In genomic region chrX:102651242-102651967, GRCh38 we compare ENCODE assay signal across 8 cellular contexts. TPM values are rescaled to one million over a fixed set of nuclear protein-coding genes. Genes with fewer than 3 reads are reported as not detected.
DNase-seq lines count a peak whose midpoint lies in the region; ATAC-seq, FAIRE-seq and TF ChIP-seq lines count a peak whose summit lies in the region.

Gene GPRASP1, plus strand, starts transcription at chrX:102651483. Its CDS starts 2,431 bp downstream, at chrX:102653914.

- H4K20me1 ChIP-seq in GM12878 (ENCODE audit: control insufficient read depth, insufficient read depth): no peaks in the 10 kb centered on the region

- POLR2A ChIA-PET in GM12878 (lab: Charles Lee): no interaction called here

- no peaks in the 10 kb centered on the region for H3K79me2 ChIP-seq in GM12878 (ENCODE audit: control insufficient read depth, insufficient read depth, low read length)

- SMC1A ChIA-PET in GM12878 (lab: Charles Lee; ENCODE audit: uncharacterized antibody, unreplicated experiment): no interaction called here

- no TSS peak for BruUV-seq in GM12878 (replicated peaks; lab: Mats Ljungman, UMichigan)

- CTCF ChIA-PET in GM12878 (lab: Yijun Ruan, JAX): no interaction called here

- peak within 1 kb of the TSS; percentile 42; the same call in 1 of the 2 replicates for H3K4me2 ChIP-seq in GM12878 (ENCODE audit: control insufficient read depth, insufficient read depth)

- ATAC-seq in GM12878 (peak; percentile 69), gastrocnemius medialis (peak; percentile 58 to 62), GM19397 (IDR thresholded peaks at IDR 0.05; ENCODE audit: unreplicated experiment) (no peak), HG03135 (IDR thresholded peaks at IDR 0.05; ENCODE audit: unreplicated experiment) (no peak)

- FAIRE-seq in GM12878 (lab: Jason Lieb, UNC): no peak

- H3K4me3 ChIP-seq in GM12878 (peak within 1 kb of the TSS; percentile 22; the same call in 1 of the 2 replicates), iPS-15b (ENCODE audit: low read depth, low read length) (peak within 1 kb of the TSS; percentile 59), gastrocnemius medialis (peak within 1 kb of the TSS; percentile 61 to 76 (median 70))

- no peak for TF ChIP-seq EP300 in GM12878 (IDR thresholded peaks at IDR 0.05; ENCODE audit: borderline replicate concordance in 1 of 2, control insufficient read depth in 1 of 2, low read depth in 2 of 2, low read length in 2 of 2)

- RAD21 ChIA-PET in GM12878 (lab: Charles Lee; ENCODE audit: unreplicated experiment): no interaction called here

- DNase-seq in NCI-H345 (lab: John Stamatoyannopoulos, UW): peak; percentile 74
- DNase-seq in NCI-H345 treated with DMSO at 0.1 percent for 48 hours (lab: John Stamatoyannopoulos, UW; ENCODE audit: unreplicated experiment): no peak
- DNase-seq in T-helper 2 cell: peak in 4 of 5 experiments; percentile 32 to 64 (median 50)
- DNase-seq in GM12878 (ENCODE audit: low read depth, low spot score): no peak
- DNase-seq in gastrocnemius medialis: peak; percentile 15 to 30

- H3K4me1 ChIP-seq in GM12878 (ENCODE audit: control insufficient read depth, insufficient read depth, low read length): no peaks in the 10 kb centered on the region
- H3K4me1 ChIP-seq in iPS-15b (ENCODE audit: control insufficient read depth, insufficient read depth, low read length): no peaks in the 10 kb centered on the region
- no peaks in the 10 kb centered on the region for H3K4me1 ChIP-seq in gastrocnemius medialis

- no peak for TF ChIP-seq CTCF in GM12878 (IDR thresholded peaks at IDR 0.05 in 2 of 3, conservative IDR thresholded peaks at IDR 0.05 in 1 of 3; ENCODE audit: control insufficient read depth in 2 of 3, extremely low read depth in 1 of 3, insufficient read depth in 1 of 3, low read depth in 3 of 3, low read length in 3 of 3)
- no peak for TF ChIP-seq CTCF in gastrocnemius medialis (IDR thresholded peaks at IDR 0.05 in 4 of 5, conservative IDR thresholded peaks at IDR 0.05 in 1 of 5)

- TF ChIP-seq RAD21 in GM12878 (IDR thresholded peaks at IDR 0.05; ENCODE audit: insufficient read depth, low read depth, low read length): no peak

- intact Hi-C loops in GM12878 (cut with micrococcal nuclease; ENCODE audit: unreplicated experiment) (no loop called here), gastrocnemius medialis (cut with DNase I; ENCODE audit: low total_unique reads) (loop anchor here (2.0 to 5.0 kb wide), 2 partner anchors 53 to 66 kb away; partner anchors contain the start of gene ARMCX5)

- H3K27me3 ChIP-seq in GM12878 (replicated peaks in 1 of 2; ENCODE audit: control insufficient read depth in 2 of 2, insufficient read depth in 2 of 2, low read length in 1 of 2) (no peaks in the 10 kb centered on the region), iPS-15b (ENCODE audit: control insufficient read depth, insufficient read depth, low read length) (peaks cover 8% of the 10 kb centered on the region), gastrocnemius medialis (no peaks in the 10 kb centered on the region)

- in situ Hi-C loops in GM12878 (cut with MboI) (no loop called here), gastrocnemius medialis (cut with MboI; ENCODE audit: low sequenced_read_pairs in 4 of 4) (no loop called here)

- WGBS in GM12878 (ENCODE audit: insufficient coverage, insufficient replicate concordance, low lambda C conversion rate, missing lambda C conversion rate): 34% methylated on average over 50 of the region's 58 CpGs

- no peaks in the 10 kb centered on the region for H3K9me3 ChIP-seq in GM12878 (replicated peaks; ENCODE audit: control insufficient read depth, insufficient read depth, low read length)
- no peaks in the 10 kb centered on the region for H3K9me3 ChIP-seq in iPS-15b (ENCODE audit: control insufficient read depth, insufficient read depth, low read length)
- H3K9me3 ChIP-seq in gastrocnemius medialis: no peaks in the 10 kb centered on the region

- H3K9ac ChIP-seq in GM12878 (ENCODE audit: control insufficient read depth, insufficient read depth, low read length) (no peak within 1 kb of the TSS), iPS-15b (ENCODE audit: low read depth, low read length) (no peak within 1 kb of the TSS)

- peak within 1 kb of the TSS; percentile 23; the same call in 1 of the 2 replicates for H2AFZ ChIP-seq in GM12878 (ENCODE audit: control insufficient read depth, low read depth, low read length)

- no peaks in the 10 kb centered on the region for H3K36me3 ChIP-seq in GM12878 (ENCODE audit: control insufficient read depth in 2 of 2, insufficient read depth in 2 of 2, low read length in 1 of 2)
- no peaks in the 10 kb centered on the region for H3K36me3 ChIP-seq in iPS-15b (ENCODE audit: control insufficient read depth, insufficient read depth, low read length)
- H3K36me3 ChIP-seq in gastrocnemius medialis: no peaks in the 10 kb centered on the region

- TF ChIP-seq POLR2A in GM12878 (IDR thresholded peaks at IDR 0.05; ENCODE audit: low read depth, low read length) (no peak), gastrocnemius medialis (IDR thresholded peaks at IDR 0.05) (no peak)

- H3K27ac ChIP-seq in GM12878 (ENCODE audit: control insufficient read depth, insufficient read depth) (no peak within 1 kb of the TSS), gastrocnemius medialis (peak within 1 kb of the TSS; percentile 55 to 60 (median 60))

TF ChIP-seq in GM12878, 131 proteins besides CTCF, POLR2A, EP300 and RAD21:
- TF ChIP-seq POLR2AphosphoS5 (IDR thresholded peaks at IDR 0.05; ENCODE audit: low read length) (no peak), BMI1 (IDR thresholded peaks at IDR 0.05; ENCODE audit: borderline replicate concordance) (no peak), SMAD1 (IDR thresholded peaks at IDR 0.05; ENCODE audit: low read depth, partially characterized antibody) (no peak), NR2C1 (IDR thresholded peaks at IDR 0.05) (no peak), ZNF217 (IDR thresholded peaks at IDR 0.05) (no peak), PKNOX1 (IDR thresholded peaks at IDR 0.05) (no peak), JUNB (IDR thresholded peaks at IDR 0.05) (no peak), ATF7 (IDR thresholded peaks at IDR 0.05; ENCODE audit: low read depth) (no peak), TBL1XR1 (IDR thresholded peaks at IDR 0.05; ENCODE audit: low read depth, low read length) (no peak)
- TF ChIP-seq, protein P1, sequence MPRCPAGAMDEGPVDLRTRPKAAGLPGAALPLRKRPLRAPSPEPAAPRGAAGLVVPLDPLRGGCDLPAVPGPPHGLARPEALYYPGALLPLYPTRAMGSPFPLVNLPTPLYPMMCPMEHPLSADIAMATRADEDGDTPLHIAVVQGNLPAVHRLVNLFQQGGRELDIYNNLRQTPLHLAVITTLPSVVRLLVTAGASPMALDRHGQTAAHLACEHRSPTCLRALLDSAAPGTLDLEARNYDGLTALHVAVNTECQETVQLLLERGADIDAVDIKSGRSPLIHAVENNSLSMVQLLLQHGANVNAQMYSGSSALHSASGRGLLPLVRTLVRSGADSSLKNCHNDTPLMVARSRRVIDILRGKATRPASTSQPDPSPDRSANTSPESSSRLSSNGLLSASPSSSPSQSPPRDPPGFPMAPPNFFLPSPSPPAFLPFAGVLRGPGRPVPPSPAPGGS (IDR thresholded peaks at IDR 0.05; ENCODE audit: borderline replicate concordance, insufficient read depth, low read depth, low read length, poor library complexity, severe bottlenecking): no peak
TF ChIP-seq in GM12878: peak in this region for 0.

RNA-seq across cellular contexts. Expression of gene GPRASP1, which starts in this region (rescaled TPM):
- total RNA-seq in GM12878 (2013; cell fraction: nucleolus; rRNA removed): 2.5 and 3.0 TPM in 2 replicates
- total RNA-seq in GM12878 (2014; rRNA removed) (0.34 and 0.44 TPM in 2 replicates), GM12878 (2014; rRNA removed; fragmentation: Illumina TruSeq; extraction: Trizol) (0.45 and 0.46 TPM in 2 replicates), GM12878 (2021) (0.46 and 0.61 TPM in 2 replicates), gastrocnemius medialis (1 to 10 TPM in 3 of 4 donors, under 1 TPM in 1; 0.98 to 2.1 (median 1.4) TPM)
- polyA plus RNA-seq in GM12878 (2011; ENCODE audit: low read depth): 0.05 TPM
- polyA plus RNA-seq in GM12878 (2011; rRNA removed) (0.11 and 0.23 TPM in 2 replicates), GM12878 (2014; fragmentation: Illumina TruSeq; extraction: Trizol) (0.10 and 0.36 TPM in 2 replicates), GM12878 (2014; fragmentation: Nextera tagmentation; extraction: Ambion mirVana) (under 1 TPM; 0.03 to 0.04 TPM), GM12878 (2014; rRNA removed) (0.09 and 0.10 TPM in 2 replicates), GM12878 (2016; fragmentation: Nextera tagmentation; extraction: Ambion mirVana) (under 1 TPM; 0.16 to 0.20 TPM)
- 0.01 and 0.05 TPM in 2 replicates for polyA plus RNA-seq in GM12878 (2011; cell fraction: cytosol; rRNA removed)
- 0.82 and 1.6 TPM in 2 replicates for polyA plus RNA-seq in GM12878 (2011; cell fraction: nucleus; rRNA removed)
- 0.11 and 0.12 TPM in 2 replicates for polyA plus RNA-seq in GM12878 (2012)
- polyA minus RNA-seq in GM12878 (2011; rRNA and poly(A)+ RNA removed): 0.29 and 0.36 TPM in 2 replicates
- polyA minus RNA-seq in GM12878 (2011; cell fraction: cytosol; rRNA and poly(A)+ RNA removed): not detected in 2 replicates
- 1.1 and 3.0 TPM in 2 replicates for polyA minus RNA-seq in GM12878 (2011; cell fraction: nucleus; rRNA and poly(A)+ RNA removed)

Comparison
In these comparisons a context has a peak if more than half of its experiments do, and no peak if none do; other contexts are left out.
1. DNase-seq: peak in NCI-H345 (single experiment), T-helper 2 cell (4 of 5) and gastrocnemius medialis (2 of 2); none in NCI-H345 treated with DMSO at 0.1 percent for 48 hours (single experiment) and GM12878 (single experiment).
2. ATAC-seq: peak in GM12878 (single experiment) and gastrocnemius medialis (2 of 2); none in GM19397 (single experiment) and HG03135 (single experiment).
3. Peak in every context shown above with its lines, with median percentiles within 50 percentile points of each other: H3K4me3 ChIP-seq.